Comparison of ENCODE assay signal across 9 cellular contexts in the genomic region with DNA sequence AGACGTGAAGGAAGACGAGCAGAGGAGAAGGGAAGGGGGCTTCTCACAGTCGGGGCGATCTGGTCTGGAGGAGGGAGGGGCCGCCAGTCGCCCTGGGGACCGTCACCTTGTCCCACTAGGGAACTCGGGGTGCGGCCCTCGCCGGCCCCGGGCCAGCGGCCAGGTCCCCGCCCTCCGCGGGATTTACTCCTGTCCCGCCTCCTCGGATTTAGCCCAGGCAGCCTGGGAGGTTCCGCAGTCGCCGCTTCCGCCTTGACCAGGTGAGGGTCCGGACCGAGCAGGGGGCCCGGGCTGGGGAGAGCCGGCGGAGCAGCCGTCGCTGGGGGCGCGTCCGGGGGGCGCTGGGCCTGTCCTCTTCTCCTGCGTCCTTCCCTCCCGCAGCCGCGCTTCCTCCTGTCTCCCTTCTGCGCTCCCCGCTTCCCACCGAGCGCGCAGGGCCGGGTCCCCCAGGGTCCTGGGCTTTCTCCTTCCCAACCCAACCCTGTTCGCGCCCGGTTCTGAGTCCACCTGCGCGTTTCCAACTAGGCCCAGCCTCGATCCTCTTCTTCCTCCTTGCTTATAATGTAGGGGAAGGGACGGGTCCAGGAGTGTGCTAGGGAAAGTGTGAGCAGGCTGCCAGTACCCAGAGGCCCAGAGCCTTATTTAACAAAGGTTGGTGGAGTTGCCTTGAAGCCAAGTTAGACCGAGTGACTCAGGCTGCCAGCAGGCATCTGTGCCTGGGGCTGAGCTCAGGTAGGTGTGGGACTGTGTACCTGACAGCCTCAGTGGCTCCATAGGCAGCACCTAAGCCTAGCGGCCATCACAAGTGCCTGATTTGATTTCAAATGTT. TPM values are rescaled to one million over a fixed set of nuclear protein-coding genes. Genes with fewer than 3 reads are reported as not detected.
DNase-seq lines count a peak whose midpoint lies in the region; ATAC-seq and TF ChIP-seq lines count a peak whose summit lies in the region.
"Had no signal": no experiment of that assay in that cellular context is flagged by ENCODE, and none has a peak within 500 bp of the region (broad histone marks: within the 10 kb centered on the region; RNA-seq: fewer than 3 reads in every experiment).

Gene TNK1, plus strand, starts transcription at position 235 of the 829 bp plus-strand sequence. CDS start 1,838 bp downstream, outside the sequence.

- H3K4me1 ChIP-seq in transverse colon = peaks cover 6 to 22% (median 22%) of the 10 kb centered on the region in 4 donors

- peaks cover 10% of the 10 kb centered on the region for H3K9me3 Mint-ChIP-seq in dendritic cell treated with granulocyte-macrophage colony-stimulating factor and Interleukin-4, amounts not matched to agents 40 ng/mL and 50 ng/mL, for 4 days

- H3K27me3 ChIP-seq in transverse colon = no peaks in the 10 kb centered on the region

- H3K4me3 Mint-ChIP-seq in dendritic cell treated with granulocyte-macrophage colony-stimulating factor and Interleukin-4, amounts not matched to agents 40 ng/mL and 50 ng/mL, for 4 days = peak within 1 kb of the TSS; percentile 68

- H3K36me3 Mint-ChIP-seq in dendritic cell treated with granulocyte-macrophage colony-stimulating factor and Interleukin-4, amounts not matched to agents 40 ng/mL and 50 ng/mL, for 4 days (ENCODE audit: low read depth) = no peaks in the 10 kb centered on the region

- peak; percentile 11 for DNase-seq in DMS 273 (lab: John Stamatoyannopoulos, UW; ENCODE audit: unreplicated experiment)
- DNase-seq in DMS 273 treated with DMSO at 0.1 percent for 48 hours (lab: John Stamatoyannopoulos, UW) = no peak
- DNase-seq in lower leg skin (ENCODE audit: low spot score in 2 of 2) = peak; percentile 48 to 95
- peak; percentile 87 for DNase-seq in transverse colon
- no peak for DNase-seq in NCI-H510A treated with DMSO at 0.1 percent for 48 hours (lab: John Stamatoyannopoulos, UW)
- DNase-seq in GF-D8 (lab: John Stamatoyannopoulos, UW) = no peak

- H3K27me3 Mint-ChIP-seq in dendritic cell treated with granulocyte-macrophage colony-stimulating factor and Interleukin-4, amounts not matched to agents 40 ng/mL and 50 ng/mL, for 4 days = peaks cover 81% of the 10 kb centered on the region

- H3K36me3 ChIP-seq in transverse colon = no peaks in the 10 kb centered on the region

- intact Hi-C loops in dendritic cell treated with granulocyte-macrophage colony-stimulating factor and Interleukin-4, amounts not matched to agents 40 ng/mL and 50 ng/mL, for 4 days (cut with micrococcal nuclease) = no loop called here
- intact Hi-C loops in lower leg skin (cut with DNase I; ENCODE audit: low total_unique reads) (no loop called here), transverse colon (cut with DNase I; ENCODE audit: low total_unique reads) (no loop called here)

- ATAC-seq in HG03108 (IDR thresholded peaks at IDR 0.05; ENCODE audit: unreplicated experiment) = no peak

- no peak for TF ChIP-seq POLR2A in lower leg skin (IDR thresholded peaks at IDR 0.05)
- peak; percentile 91 for TF ChIP-seq POLR2A in transverse colon (IDR thresholded peaks at IDR 0.05)

- WGBS in lower leg skin, 2 donors = 4 to 7% methylated on average over 36 to 48 of the region's 52 CpGs
- WGBS in transverse colon (ENCODE audit: low coverage in 1 of 2), 2 donors = 5 to 8% methylated on average over 9 to 48 of the region's 52 CpGs

- H3K9me3 ChIP-seq in transverse colon = no peaks in the 10 kb centered on the region

- peak within 1 kb of the TSS; percentile 74 to 85 (median 81) for H3K27ac ChIP-seq in transverse colon

- H3K4me3 ChIP-seq in lower leg skin (ENCODE audit: low read depth, poor library complexity, severe bottlenecking) (peak within 1 kb of the TSS; percentile 29), transverse colon (peak within 1 kb of the TSS; percentile 21 to 66 (median 53))

- in situ Hi-C loops in transverse colon (cut with MboI; ENCODE audit: low pct_ligation_motif_present in 1 of 4, low pct_unique_long_range_greater_than_20kb in 1 of 4, low sequenced_read_pairs in 3 of 4) = no loop called here

- peaks cover 23% of the 10 kb centered on the region for H3K4me1 Mint-ChIP-seq in dendritic cell treated with granulocyte-macrophage colony-stimulating factor and Interleukin-4, amounts not matched to agents 40 ng/mL and 50 ng/mL, for 4 days (ENCODE audit: low read depth)

- TF ChIP-seq EP300 in transverse colon (IDR thresholded peaks at IDR 0.05; ENCODE audit: low read depth) = no peak

- TF ChIP-seq CTCF in lower leg skin (IDR thresholded peaks at IDR 0.05) (no peak), transverse colon (IDR thresholded peaks at IDR 0.05) (no peak)

- peak within 1 kb of the TSS; percentile 62 for H3K27ac Mint-ChIP-seq in dendritic cell treated with granulocyte-macrophage colony-stimulating factor and Interleukin-4, amounts not matched to agents 40 ng/mL and 50 ng/mL, for 4 days

RNA-seq across cellular contexts. Expression of gene TNK1, which starts in this region (rescaled TPM):
- total RNA-seq in lower leg skin = 10 to 100 TPM; 13.0 to 25.4 (median 19.7) TPM
- 100 to 1,000 TPM in 1 of 4 donors, 10 to 100 TPM in 3; 38.9 to 110 (median 53.2) TPM for total RNA-seq in transverse colon
- total RNA-seq: myocyte had no signal

Comparison
In these comparisons a context has a peak if more than half of its experiments do, and no peak if none do; other contexts are left out.
1. DNase-seq: peak in DMS 273 (single experiment), lower leg skin (2 of 2) and transverse colon (single experiment); none in DMS 273 treated with DMSO at 0.1 percent for 48 hours (single experiment), NCI-H510A treated with DMSO at 0.1 percent for 48 hours (single experiment) and GF-D8 (single experiment).